ENCODE assay signal across 11 cellular contexts in genomic region chr3:86991482-86991815, GRCh38. TPM values are rescaled to one million over a fixed set of nuclear protein-coding genes. Genes with fewer than 3 reads are reported as not detected.
A peak's percentile ranks its signal among the peaks of the same experiment; 100 is the strongest.
DNase-seq lines count a peak whose midpoint lies in the region; ATAC-seq and TF ChIP-seq lines count a peak whose summit lies in the region.
"Had no signal": no experiment of that assay in that cellular context is flagged by ENCODE, and none has a peak within 500 bp of the region (broad histone marks: within the 10 kb centered on the region; RNA-seq: fewer than 3 reads in every experiment).

No MANE protein-coding gene starts in this region.

- H3K9me3 ChIP-seq in BLaER1 treated with 17β-estradiol and CSF1 and Interleukin-3, amounts not matched to agents 10 nM and 100 nM (replicated peaks in 1 of 11), result peaks cover 0 to 10% (median 8%) of the 10 kb centered on the region in 11 experiments; a peak in 13 of 22 replicates
- no peaks in the 10 kb centered on the region for H3K9me3 ChIP-seq in PC-3 (ENCODE audit: low read length)
- H3K9me3 ChIP-seq in ovary, result no peaks in the 10 kb centered on the region

- peak overlapping the region; percentile 76 to 92 (median 87) for H3K4me2 ChIP-seq in BLaER1 treated with 17β-estradiol and CSF1 and Interleukin-3, amounts not matched to agents 10 nM and 100 nM
- H3K4me2 ChIP-seq in PC-3 (ENCODE audit: low read length), result peak overlapping the region; percentile 97

- H3K4me1 ChIP-seq in BLaER1 treated with 17β-estradiol and CSF1 and Interleukin-3, amounts not matched to agents 10 nM and 100 nM, result peaks cover 0 to 4% (median 0%) of the 10 kb centered on the region in 10 experiments; a peak in 2 of 20 replicates
- H3K4me1 ChIP-seq in PC-3 (ENCODE audit: insufficient read depth, low read length), result peaks cover 47% of the 10 kb centered on the region
- H3K4me1 ChIP-seq in ovary (ENCODE audit: insufficient read depth), result no peaks in the 10 kb centered on the region

- no peak for TF ChIP-seq POLR2A in ovary (IDR thresholded peaks at IDR 0.05)

- no peaks in the 10 kb centered on the region for H3F3A ChIP-seq in PC-3 (ENCODE audit: low read length, unreplicated experiment)

- no peak for TF ChIP-seq EP300 in ovary (IDR thresholded peaks at IDR 0.05)

- H3K9ac ChIP-seq in BLaER1 treated with 17β-estradiol and CSF1 and Interleukin-3, amounts not matched to agents 10 nM and 100 nM, result peak overlapping the region in 5 of 11 experiments; percentile 18 to 59 (median 49); a peak in 5 of 22 replicates
- H3K9ac ChIP-seq in PC-3 (ENCODE audit: low read length), result peak overlapping the region; percentile 55

- no peak overlapping the region for H3K27ac ChIP-seq in BLaER1 treated with 17β-estradiol and CSF1 and Interleukin-3, amounts not matched to agents 10 nM and 100 nM
- H3K27ac ChIP-seq in PC-3 (ENCODE audit: low read length), result peak overlapping the region; percentile 4; the same call in 1 of the 2 replicates
- peak overlapping the region; percentile 76 to 95 for H3K27ac ChIP-seq in ovary

- no peaks in the 10 kb centered on the region for H4K20me1 ChIP-seq in BLaER1 treated with 17β-estradiol and CSF1 and Interleukin-3, amounts not matched to agents 10 nM and 100 nM
- no peaks in the 10 kb centered on the region for H4K20me1 ChIP-seq in PC-3 (ENCODE audit: low read length)

- POLR2A ChIA-PET in PC-3 (lab: Charles Lee; ENCODE audit: unreplicated experiment), result no interaction called here

- H3K79me2 ChIP-seq in PC-3 (ENCODE audit: low read length), result no peaks in the 10 kb centered on the region

- peak overlapping the region; percentile 52 to 71 (median 62) for H3K4me3 ChIP-seq in BLaER1 treated with 17β-estradiol and CSF1 and Interleukin-3, amounts not matched to agents 10 nM and 100 nM
- H3K4me3 ChIP-seq in PC-3 (ENCODE audit: low read length) (peak overlapping the region; percentile 85), fibroblast of mammary gland (ENCODE audit: control insufficient read depth, low read depth, low read length) (peak overlapping the region; percentile 64), ovary (peak overlapping the region; percentile 70)

- TF ChIP-seq CTCF in PC-3 (conservative IDR thresholded peaks at IDR 0.05; ENCODE audit: low read depth, low read length) (0 out of 2 replicates have a peak, but pooled peaks have one; percentile 4), fibroblast of mammary gland (conservative IDR thresholded peaks at IDR 0.05; ENCODE audit: control insufficient read depth, insufficient read depth, low read depth, low read length) (no peak), ovary (IDR thresholded peaks at IDR 0.05) (no peak)

- ATAC-seq in PC-3, result no peak
- no peak for ATAC-seq in GM19035 (IDR thresholded peaks at IDR 0.05; ENCODE audit: unreplicated experiment)

- DNase-seq in PC-3, result no peak
- DNase-seq in fibroblast of mammary gland (ENCODE audit: low read depth), result no peak
- no peak for DNase-seq in ovary
- no peak for DNase-seq in NCI-H146 treated with DMSO at 0.1 percent for 48 hours (lab: John Stamatoyannopoulos, UW; ENCODE audit: unreplicated experiment)
- no peak for DNase-seq in NOMO-1 treated with DMSO at 0.1 percent for 48 hours (lab: John Stamatoyannopoulos, UW; ENCODE audit: unreplicated experiment)
- no peak for DNase-seq in A172 (ENCODE audit: low spot score)
- DNase-seq: GDM1, NCI-H2029 treated with DMSO at 0.1 percent for 48 hours had no signal

- CTCF ChIA-PET in PC-3 (lab: Charles Lee), result interaction anchor here (0.6 kb wide), 1 partner anchor 176 kb away, joined by 3 read pairs; no protein-coding TSS in a partner anchor

- H3K9me2 ChIP-seq in PC-3 (replicated peaks; ENCODE audit: low read length), result no peaks in the 10 kb centered on the region

- H3K27me3 ChIP-seq in BLaER1 treated with 17β-estradiol and CSF1 and Interleukin-3, amounts not matched to agents 10 nM and 100 nM, result peaks cover 23 to 31% (median 28%) of the 10 kb centered on the region in 11 experiments
- H3K27me3 ChIP-seq in PC-3 (ENCODE audit: low read length), result no peaks in the 10 kb centered on the region
- H3K27me3 ChIP-seq in ovary, result no peaks in the 10 kb centered on the region

- intact Hi-C loops in PC-3 (cut with micrococcal nuclease) (loop anchor here (2.0 to 5.0 kb wide), 6 partner anchors 39 to 341 kb away; no protein-coding TSS in a partner anchor), ovary (cut with DNase I) (loop anchor here in 1 of 4 donors (10.0 kb wide), 1 partner anchor 93 kb away; no protein-coding TSS in a partner anchor)

- H3K36me3 ChIP-seq in BLaER1 treated with 17β-estradiol and CSF1 and Interleukin-3, amounts not matched to agents 10 nM and 100 nM, result no peaks in the 10 kb centered on the region
- H3K36me3 ChIP-seq in PC-3 (ENCODE audit: low read depth, low read length) (0 out of 2 replicates have a peak, but pooled peaks cover 4% of the 10 kb centered on the region), ovary (no peaks in the 10 kb centered on the region)

- H2AFZ ChIP-seq in PC-3 (ENCODE audit: low read length), result peak overlapping the region; percentile 98

- BruUV-seq in PC-3 (replicated peaks; lab: Mats Ljungman, UMichigan), result no TSS peak

- 1 to 3% (median 3%) methylated on average over 7 of the region's 7 CpGs for WGBS in ovary, 3 donors

RNA-seq across cellular contexts. Expression of gene VGLL3, which starts 0.5 kb away (rescaled TPM):
- total RNA-seq in PC-3 (2014; rRNA removed), result 1.3 and 1.8 TPM in 2 replicates
- 10 to 100 TPM; 13.4 to 36.3 (median 30.9) TPM for total RNA-seq in ovary
- polyA plus RNA-seq in ovary, result 10 to 100 TPM in 1 of 2 donors, 1 to 10 TPM in 1; 7.7 to 12.2 TPM
- not detected in 2 replicates for total RNA-seq in A172 (2014; rRNA removed; shearing (Covaris generic))
- total RNA-seq: activated CD4-positive, alpha-beta T cell treated with anti-CD3 and anti-CD28 coated beads for 36 hours had no signal

Comparison
In these comparisons a context has a peak if more than half of its experiments do, and no peak if none do; other contexts are left out.
1. H3K27ac ChIP-seq: peak in PC-3 (single experiment) and ovary (2 of 2); none in BLaER1 treated with 17β-estradiol and CSF1 and Interleukin-3, amounts not matched to agents 10 nM and 100 nM (0 of 11).
2. Peak in every context shown above with its lines, with median percentiles within 50 percentile points of each other: H3K4me3 ChIP-seq.